Comparison of ENCODE assay signal across 25 cellular contexts in genomic region chr1:93598396-93598795, GRCh38.
DNase-seq lines count a peak whose midpoint lies in the region; ATAC-seq and TF ChIP-seq lines count a peak whose summit lies in the region.
"Had no signal": no experiment of that assay in that cellular context is flagged by ENCODE, and none has a peak within 500 bp of the region (broad histone marks: within the 10 kb centered on the region; RNA-seq: fewer than 3 reads in every experiment).

No MANE protein-coding gene starts in this region.

- ATAC-seq in RWPE2 (ENCODE audit: low read depth) (no peak), psoas muscle (no peak), GM18870 (IDR thresholded peaks at IDR 0.05; ENCODE audit: unreplicated experiment) (no peak), left colon (no peak)
- ATAC-seq: K562; naive thymus-derived CD4-positive, alpha-beta T cell had no signal

- H3K9me3 ChIP-seq in HUES6 (ENCODE audit: control insufficient read depth, insufficient read depth, low read depth, low read length), result no peaks in the 10 kb centered on the region
- no peaks in the 10 kb centered on the region for H3K9me3 ChIP-seq in RWPE2 (ENCODE audit: severe bottlenecking)
- H3K9me3 ChIP-seq in psoas muscle, result no peaks in the 10 kb centered on the region
- H3K9me3 ChIP-seq: Peyer's patch, right atrium auricular region, SJSA1, transverse colon had no signal

- intact Hi-C loops in psoas muscle (cut with DNase I) (no loop called here), left colon (cut with DNase I, micrococcal nuclease) (no loop called here)

- H3K27me3 ChIP-seq in HUES6 (ENCODE audit: control insufficient read depth, insufficient read depth, low read length), result no peaks in the 10 kb centered on the region
- no peaks in the 10 kb centered on the region for H3K27me3 ChIP-seq in RWPE2 (ENCODE audit: insufficient read depth, poor library complexity, severe bottlenecking)
- H3K27me3 ChIP-seq in psoas muscle (ENCODE audit: insufficient read depth in 3 of 3, low read length in 2 of 3), result no peaks in the 10 kb centered on the region
- H3K27me3 ChIP-seq: Peyer's patch, right atrium auricular region, SJSA1, transverse colon had no signal

- H3K4me3 ChIP-seq in HUES6 (ENCODE audit: low read depth, low read length) (no peak overlapping the region), RWPE2 (ENCODE audit: severe bottlenecking) (no peak overlapping the region), psoas muscle (no peak overlapping the region)
- H3K4me3 ChIP-seq: K562, Peyer's patch, right atrium auricular region, SJSA1, transverse colon had no signal

- peak overlapping the region; percentile 52 for H3K4me3 Mint-ChIP-seq in glutamatergic neuron (ENCODE audit: unreplicated experiment)
- no peak overlapping the region for H3K4me3 Mint-ChIP-seq in activated CD4-positive, alpha-beta memory T cell treated with anti-CD3 and anti-CD28 coated beads, Interleukin-2, amount 10 ng/mL, durations not matched to agents 7 days and 5 days
- H3K4me3 Mint-ChIP-seq: activated naive CD4-positive, alpha-beta T cell treated with anti-CD3 and anti-CD28 coated beads for 36 hours; naive thymus-derived CD4-positive, alpha-beta T cell; T-helper 1 cell treated with Interleukin-12 subunit alpha and Interleukin-12 subunit beta and Interleukin-4 antibody, amounts not matched to agents 30 μg/mL and 1 μg/mL, for 36 hours had no signal

- H3K27ac ChIP-seq in HUES6 (ENCODE audit: low read depth, low read length), result no peak overlapping the region
- peak overlapping the region; percentile 76 for H3K27ac ChIP-seq in RWPE2 (ENCODE audit: poor library complexity, severe bottlenecking)
- peak overlapping the region; percentile 76 for H3K27ac ChIP-seq in psoas muscle
- H3K27ac ChIP-seq: C4-2B, Peyer's patch, right atrium auricular region, SJSA1, transverse colon had no signal

- peaks cover 55% of the 10 kb centered on the region for H3K4me1 Mint-ChIP-seq in glutamatergic neuron (ENCODE audit: low read depth, unreplicated experiment)
- H3K4me1 Mint-ChIP-seq in activated CD4-positive, alpha-beta memory T cell treated with anti-CD3 and anti-CD28 coated beads, Interleukin-2, amount 10 ng/mL, durations not matched to agents 7 days and 5 days, result no peaks in the 10 kb centered on the region
- H3K4me1 Mint-ChIP-seq: naive thymus-derived CD4-positive, alpha-beta T cell had no signal

- peaks cover 56% of the 10 kb centered on the region for H3K4me1 ChIP-seq in HUES6 (ENCODE audit: control insufficient read depth, insufficient read depth, low read length)
- peaks cover 84% of the 10 kb centered on the region for H3K4me1 ChIP-seq in RWPE2 (ENCODE audit: insufficient read depth, poor library complexity, severe bottlenecking)
- H3K4me1 ChIP-seq in psoas muscle, result peaks cover 86% of the 10 kb centered on the region

- H3K9ac ChIP-seq in HUES6 (ENCODE audit: low read length), result peak overlapping the region; percentile 18

- peaks cover 9% of the 10 kb centered on the region for H3K27me3 Mint-ChIP-seq in glutamatergic neuron (ENCODE audit: unreplicated experiment)
- peaks cover 14% of the 10 kb centered on the region for H3K27me3 Mint-ChIP-seq in activated CD4-positive, alpha-beta memory T cell treated with anti-CD3 and anti-CD28 coated beads, Interleukin-2, amount 10 ng/mL, durations not matched to agents 7 days and 5 days

- 43 to 65% (median 54%) methylated on average over 2 of the region's 2 CpGs for WGBS in psoas muscle, 3 donors

- H3K27ac Mint-ChIP-seq in glutamatergic neuron (ENCODE audit: unreplicated experiment), result peak overlapping the region; percentile 92
- no peak overlapping the region for H3K27ac Mint-ChIP-seq in activated CD4-positive, alpha-beta memory T cell treated with anti-CD3 and anti-CD28 coated beads, Interleukin-2, amount 10 ng/mL, durations not matched to agents 7 days and 5 days
- H3K27ac Mint-ChIP-seq: activated naive CD4-positive, alpha-beta T cell treated with anti-CD3 and anti-CD28 coated beads for 36 hours; naive thymus-derived CD4-positive, alpha-beta T cell; T-helper 1 cell treated with Interleukin-12 subunit alpha and Interleukin-12 subunit beta and Interleukin-4 antibody, amounts not matched to agents 30 μg/mL and 1 μg/mL, for 36 hours had no signal

- peaks cover 29% of the 10 kb centered on the region for H3K9me3 Mint-ChIP-seq in glutamatergic neuron (ENCODE audit: unreplicated experiment)
- no peaks in the 10 kb centered on the region for H3K9me3 Mint-ChIP-seq in activated CD4-positive, alpha-beta memory T cell treated with anti-CD3 and anti-CD28 coated beads, Interleukin-2, amount 10 ng/mL, durations not matched to agents 7 days and 5 days
- H3K9me3 Mint-ChIP-seq: activated naive CD4-positive, alpha-beta T cell treated with anti-CD3 and anti-CD28 coated beads for 36 hours; naive thymus-derived CD4-positive, alpha-beta T cell; T-helper 1 cell treated with Interleukin-12 subunit alpha and Interleukin-12 subunit beta and Interleukin-4 antibody, amounts not matched to agents 30 μg/mL and 1 μg/mL, for 36 hours had no signal

- CTCF ChIA-PET in activated CD4-positive, alpha-beta memory T cell treated with anti-CD3 and anti-CD28 coated beads, Interleukin-2, amount 10 ng/mL, durations not matched to agents 7 days and 5 days (lab: Charles Lee), result no interaction called here

- POLR2A ChIA-PET in activated CD4-positive, alpha-beta memory T cell treated with anti-CD3 and anti-CD28 coated beads, Interleukin-2, amount 10 ng/mL, durations not matched to agents 7 days and 5 days (lab: Charles Lee), result no interaction called here

- DNase-seq in RWPE2 (ENCODE audit: low spot score) (no peak), glutamatergic neuron (no peak), psoas muscle (no peak), SW480 (ENCODE audit: low spot score) (no peak), left colon (no peak)
- DNase-seq in activated CD4-positive, alpha-beta memory T cell treated with anti-CD3 and anti-CD28 coated beads, Interleukin-2, amount 10 ng/mL, durations not matched to agents 7 days and 5 days, result no peak
- DNase-seq: activated naive CD4-positive, alpha-beta T cell treated with anti-CD3 and anti-CD28 coated beads for 36 hours; activated T-cell treated with anti-CD3 and anti-CD28 coated beads, Interleukin-2, amount 50 U/mL, for 48 hours; amniotic stem cell; cortex of kidney; mesendoderm; MM.1S; naive thymus-derived CD4-positive, alpha-beta T cell; NCI-H1417 treated with DMSO at 0.1 percent for 48 hours; NCI-H524 treated with DMSO at 0.1 percent for 48 hours; NK-92 treated with Interleukin-12 subunit alpha and Interleukin-12 subunit beta, amount 100 ng/mL, for 24 hours; transverse colon had no signal

- H3K36me3 ChIP-seq in HUES6 (ENCODE audit: control insufficient read depth, insufficient read depth, low read length), result no peaks in the 10 kb centered on the region
- H3K36me3 ChIP-seq in RWPE2 (ENCODE audit: low read depth), result peaks cover 38% of the 10 kb centered on the region
- H3K36me3 ChIP-seq in psoas muscle (ENCODE audit: insufficient read depth in 1 of 2, low read depth in 1 of 2), result no peaks in the 10 kb centered on the region
- H3K36me3 ChIP-seq: Peyer's patch, right atrium auricular region, transverse colon had no signal

- peaks cover 10% of the 10 kb centered on the region for H3K36me3 Mint-ChIP-seq in glutamatergic neuron (ENCODE audit: unreplicated experiment)
- no peaks in the 10 kb centered on the region for H3K36me3 Mint-ChIP-seq in activated CD4-positive, alpha-beta memory T cell treated with anti-CD3 and anti-CD28 coated beads, Interleukin-2, amount 10 ng/mL, durations not matched to agents 7 days and 5 days (ENCODE audit: low read depth)
- H3K36me3 Mint-ChIP-seq: naive thymus-derived CD4-positive, alpha-beta T cell had no signal

- TF ChIP-seq CTCF in RWPE2 (IDR thresholded peaks at IDR 0.05; ENCODE audit: poor library complexity, severe bottlenecking) (no peak), glutamatergic neuron (IDR thresholded peaks at IDR 0.05; ENCODE audit: partially characterized antibody, unreplicated experiment) (no peak), psoas muscle (IDR thresholded peaks at IDR 0.05) (no peak)
